8 cellular contexts compared by ENCODE assay signal in genomic region chr4:4386736-4387392, GRCh38. TPM values are rescaled to one million over a fixed set of nuclear protein-coding genes. Genes with fewer than 3 reads are reported as not detected.
DNase-seq lines count a peak whose midpoint lies in the region; ATAC-seq and TF ChIP-seq lines count a peak whose summit lies in the region.

NSG1 (plus strand) TSS chr4:4387102; CDS start chr4:4387630, 528 bp downstream.

- peaks cover 17% of the 10 kb centered on the region for H3K4me1 Mint-ChIP-seq in stimulated activated memory B cell treated with anti-CD40 and anti-IgM and Interleukin-4, amounts not matched to agents 10 μg/mL and 1 μg/mL and 100 μg/mL, for 72 hours

- H3K79me2 ChIP-seq in SK-N-SH (ENCODE audit: insufficient read depth) (no peaks in the 10 kb centered on the region), mammary epithelial cell (ENCODE audit: insufficient read depth, low read length) (no peaks in the 10 kb centered on the region)

- in situ Hi-C loops in mammary epithelial cell (cut with MboI; ENCODE audit: low sequenced_read_pairs in 2 of 2) = no loop called here

- no peaks in the 10 kb centered on the region for H3F3A ChIP-seq in SK-N-SH (replicated peaks; ENCODE audit: insufficient read depth)

- H3K27me3 ChIP-seq in SK-N-SH (ENCODE audit: insufficient read depth) = peaks cover 11% of the 10 kb centered on the region
- H3K27me3 ChIP-seq in mammary epithelial cell (ENCODE audit: insufficient read depth, low read length) = peaks cover 2% of the 10 kb centered on the region

- no peaks in the 10 kb centered on the region for H3K9me3 ChIP-seq in SK-N-SH
- H3K9me3 ChIP-seq in mammary epithelial cell (replicated peaks; ENCODE audit: insufficient read depth, low read length) = no peaks in the 10 kb centered on the region

- 0% methylated on average over 15 of the region's 87 CpGs for WGBS in SK-N-SH (ENCODE audit: low lambda C conversion rate)
- WGBS in mammary epithelial cell (ENCODE audit: low coverage, missing lambda C conversion rate) = 0% methylated on average over 9 of the region's 87 CpGs

- peaks cover 83% of the 10 kb centered on the region for H3K27me3 Mint-ChIP-seq in stimulated activated memory B cell treated with anti-CD40 and anti-IgM and Interleukin-4, amounts not matched to agents 10 μg/mL and 1 μg/mL and 100 μg/mL, for 72 hours

- H3K36me3 Mint-ChIP-seq in stimulated activated memory B cell treated with anti-CD40 and anti-IgM and Interleukin-4, amounts not matched to agents 10 μg/mL and 1 μg/mL and 100 μg/mL, for 72 hours = no peaks in the 10 kb centered on the region

- H3K27ac ChIP-seq in SK-N-SH (ENCODE audit: low read depth in 2 of 2, low read length in 1 of 2) (0 out of 4 replicates have a peak within 1 kb of the TSS, but pooled peaks of 1 of the 2 experiments have one; percentile 28), mammary epithelial cell (ENCODE audit: insufficient read depth, low read depth, low read length) (no peak within 1 kb of the TSS)

- H4K20me1 ChIP-seq in SK-N-SH (ENCODE audit: insufficient read depth) = no peaks in the 10 kb centered on the region
- no peaks in the 10 kb centered on the region for H4K20me1 ChIP-seq in mammary epithelial cell (ENCODE audit: insufficient read depth, low read length)

- no peaks in the 10 kb centered on the region for H3K9me2 ChIP-seq in SK-N-SH

- DNase-seq in SK-N-SH (no peak), mammary epithelial cell (peak; percentile 58), kidney tubule cell (ENCODE audit: low spot score) (peak; percentile 10), SIG-M5 (lab: John Stamatoyannopoulos, UW) (no peak)
- DNase-seq in effector CD4-positive, alpha-beta T cell = no peak

- peak within 1 kb of the TSS; percentile 64 for H3K4me3 Mint-ChIP-seq in stimulated activated memory B cell treated with anti-CD40 and anti-IgM and Interleukin-4, amounts not matched to agents 10 μg/mL and 1 μg/mL and 100 μg/mL, for 72 hours

- H3K27ac Mint-ChIP-seq in stimulated activated memory B cell treated with anti-CD40 and anti-IgM and Interleukin-4, amounts not matched to agents 10 μg/mL and 1 μg/mL and 100 μg/mL, for 72 hours = no peak within 1 kb of the TSS

- H3K9ac ChIP-seq in SK-N-SH (peak within 1 kb of the TSS; percentile 54), mammary epithelial cell (ENCODE audit: insufficient read depth, low read length) (no peak within 1 kb of the TSS)

- peak within 1 kb of the TSS; percentile 83 for H2AFZ ChIP-seq in SK-N-SH (ENCODE audit: low read depth)
- peak within 1 kb of the TSS; percentile 90 for H2AFZ ChIP-seq in mammary epithelial cell (ENCODE audit: low read depth, low read length)

- BruUV-seq in mammary epithelial cell (replicated peaks; lab: Mats Ljungman, UMichigan) = no TSS peak

- H3K4me3 ChIP-seq in SK-N-SH (ENCODE audit: low read depth in 2 of 2, low read length in 1 of 2) (peak within 1 kb of the TSS; percentile 56 to 70), mammary epithelial cell (replicated peaks in 1 of 3; ENCODE audit: insufficient read depth in 1 of 3, low read depth in 2 of 3, low read length in 3 of 3) (peak within 1 kb of the TSS; percentile 54 to 71 (median 62))

- no peaks in the 10 kb centered on the region for H3K9me3 Mint-ChIP-seq in stimulated activated memory B cell treated with anti-CD40 and anti-IgM and Interleukin-4, amounts not matched to agents 10 μg/mL and 1 μg/mL and 100 μg/mL, for 72 hours

- POLR2A ChIA-PET in SK-N-SH (lab: Yijun Ruan, JAX) = interaction anchor here (0.6 to 1.1 kb wide), 4 partner anchors 9 to 20 kb away, joined by 3 to 4 read pairs (median 3); no protein-coding TSS in a partner anchor

- H3K4me2 ChIP-seq in SK-N-SH (peak within 1 kb of the TSS; percentile 98), mammary epithelial cell (ENCODE audit: insufficient read depth, low read depth, low read length) (peak within 1 kb of the TSS; percentile 97)

- intact Hi-C loops in mammary epithelial cell (cut with micrococcal nuclease) = no loop called here

- CTCF ChIA-PET in SK-N-SH (lab: Yijun Ruan, JAX) (interaction anchor here (0.7 to 3.8 kb wide), 7 partner anchors 10 to 135 kb away, joined by 3 to 13 read pairs (median 3); no protein-coding TSS in a partner anchor), mammary epithelial cell (lab: Charles Lee; ENCODE audit: low non-redundant PET) (no interaction called here)

- H3K4me1 ChIP-seq in SK-N-SH (ENCODE audit: control insufficient read depth in 1 of 2, insufficient read depth in 2 of 2, low read depth in 1 of 2, low read length in 1 of 2) (peaks cover 0 to 11% of the 10 kb centered on the region in 2 experiments; a peak in 1 of 4 replicates), mammary epithelial cell (ENCODE audit: insufficient read depth, low read length) (peaks cover 14% of the 10 kb centered on the region)

- no peak for TF ChIP-seq EP300 in SK-N-SH (IDR thresholded peaks at IDR 0.05; ENCODE audit: borderline replicate concordance in 1 of 2, low read depth in 1 of 2, low read length in 1 of 2)

- dilution Hi-C loops in mammary epithelial cell (cut with HindIII; ENCODE audit: low sequenced_read_pairs) = no loop called here

- no peak for TF ChIP-seq CTCF in SK-N-SH (IDR thresholded peaks at IDR 0.05)
- TF ChIP-seq CTCF in mammary epithelial cell (conservative IDR thresholded peaks at IDR 0.05 in 1 of 2, IDR thresholded peaks at IDR 0.05 in 1 of 2; ENCODE audit: extremely low read depth in 1 of 2, insufficient read depth in 1 of 2, low read depth in 1 of 2, low read length in 2 of 2) = no peak

- H3K36me3 ChIP-seq in SK-N-SH (replicated peaks in 1 of 2; ENCODE audit: control insufficient read depth in 1 of 2, insufficient read depth in 2 of 2, low read length in 1 of 2) = no peaks in the 10 kb centered on the region
- H3K36me3 ChIP-seq in mammary epithelial cell (ENCODE audit: insufficient read depth, low read length) = no peaks in the 10 kb centered on the region

- peak; percentile 22 for ATAC-seq in GM21717 (IDR thresholded peaks at IDR 0.05; ENCODE audit: unreplicated experiment)
- peak; percentile 25 for ATAC-seq in stimulated activated memory B cell treated with anti-CD40 and anti-IgM and Interleukin-4, amounts not matched to agents 10 μg/mL and 1 μg/mL and 100 μg/mL, for 72 hours
- no peak for ATAC-seq in GM21737 (IDR thresholded peaks at IDR 0.05; ENCODE audit: unreplicated experiment)

- no peak for TF ChIP-seq RAD21 in SK-N-SH (IDR thresholded peaks at IDR 0.05; ENCODE audit: low read length)

TF ChIP-seq in SK-N-SH, 30 proteins besides CTCF, POLR2A, EP300 and RAD21:
- peak; percentile 8; the same call in 1 of the 2 replicates for TF ChIP-seq MXI1 (IDR thresholded peaks at IDR 0.05; ENCODE audit: low read depth, low read length)
- TF ChIP-seq NRF1 (IDR thresholded peaks at IDR 0.05; ENCODE audit: low read depth, low read length) = peak; percentile 34; the same call in 1 of the 2 replicates
- TF ChIP-seq USF2 (IDR thresholded peaks at IDR 0.05; ENCODE audit: borderline replicate concordance, low read depth, low read length) = no peak

RNA-seq across cellular contexts. Expression of gene NSG1, which starts in this region (rescaled TPM):
- polyA plus RNA-seq in SK-N-SH (2012; rRNA removed) (10.4 and 11.4 TPM in 2 replicates), mammary epithelial cell (41.0 TPM)
- polyA plus RNA-seq in SK-N-SH (2012; cell fraction: cytosol; rRNA removed) = 9.9 and 12.2 TPM in 2 replicates
- 6.8 and 10.9 TPM in 2 replicates for polyA plus RNA-seq in SK-N-SH (2012; cell fraction: nucleus; rRNA removed)
- total RNA-seq in mammary epithelial cell = 10 to 100 TPM; 17.5 to 31.4 TPM
- 60.6 TPM for polyA minus RNA-seq in mammary epithelial cell

Comparison
In these comparisons a context has a peak if more than half of its experiments do, and no peak if none do; other contexts are left out.
1. DNase-seq: peak in mammary epithelial cell (single experiment) and kidney tubule cell (single experiment); none in SK-N-SH (single experiment), SIG-M5 (single experiment) and effector CD4-positive, alpha-beta T cell (single experiment).